8 cellular contexts compared by ENCODE assay signal in the genomic region with DNA sequence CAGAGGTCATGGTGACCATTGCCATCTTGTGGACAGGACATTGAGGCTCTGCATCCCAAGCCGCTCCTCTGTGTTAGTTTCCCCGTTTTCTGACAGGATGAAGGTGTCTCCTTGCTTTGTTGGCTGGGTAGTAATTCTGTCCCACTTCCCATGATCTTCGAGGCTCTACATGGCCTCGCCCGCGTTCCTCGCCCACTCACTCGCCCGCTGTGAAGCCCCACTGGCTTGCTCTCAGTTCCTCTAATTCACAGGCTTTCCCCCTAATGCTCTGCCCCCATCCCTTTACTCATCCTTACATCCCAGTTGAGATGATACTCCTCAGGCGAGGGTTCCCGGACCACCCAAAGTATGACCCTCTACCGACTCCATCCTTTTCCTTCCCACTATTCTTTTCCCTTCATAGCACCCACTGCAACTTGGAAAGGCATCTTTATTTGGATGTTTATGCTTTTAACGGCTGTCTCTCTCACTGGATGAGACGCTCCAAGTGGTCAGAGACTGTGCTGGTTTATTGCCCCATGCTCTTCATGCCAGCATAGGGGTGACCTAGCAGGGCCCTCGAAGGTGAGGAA. TPM values are rescaled to one million over a fixed set of nuclear protein-coding genes. Genes with fewer than 3 reads are reported as not detected.
DNase-seq lines count a peak whose midpoint lies in the region; ATAC-seq, FAIRE-seq and TF ChIP-seq lines count a peak whose summit lies in the region.

No MANE protein-coding gene starts in this region.

- dilution Hi-C loops in endothelial cell of umbilical vein (cut with MboI; ENCODE audit: extremely low pct_ligation_motif_present, low sequenced_read_pairs), result no loop called here

- H3K36me3 Mint-ChIP-seq in Calu3 (ENCODE audit: insufficient read depth, unreplicated experiment), result peaks cover 74% of the 10 kb centered on the region

- H3K4me1 ChIP-seq in endothelial cell of umbilical vein (ENCODE audit: control insufficient read depth, extremely low read depth, insufficient read depth, low read length), result peaks cover 21% of the 10 kb centered on the region
- peaks cover 0 to 32% (median 23%) of the 10 kb centered on the region in 4 donors for H3K4me1 ChIP-seq in sigmoid colon

- WGBS in sigmoid colon, 2 donors, result 26 to 32% methylated on average over 15 of the region's 15 CpGs

- FAIRE-seq in endothelial cell of umbilical vein (lab: Jason Lieb, UNC), result peak; percentile 67

- H3K9me3 Mint-ChIP-seq in Calu3 (ENCODE audit: low read depth, unreplicated experiment), result no peaks in the 10 kb centered on the region

- TF ChIP-seq CTCF in Calu3 (IDR thresholded peaks at IDR 0.05; ENCODE audit: unreplicated experiment) (no peak), NB4 (IDR thresholded peaks at IDR 0.05; ENCODE audit: low read depth, low read length) (no peak), endothelial cell of umbilical vein (IDR thresholded peaks at IDR 0.05; ENCODE audit: extremely low read depth in 1 of 2, insufficient read depth in 1 of 2, low read depth in 1 of 2, low read length in 2 of 2) (no peak), sigmoid colon (IDR thresholded peaks at IDR 0.05) (no peak)

- H3K79me2 ChIP-seq in endothelial cell of umbilical vein (ENCODE audit: control insufficient read depth, insufficient read depth, low read length), result peaks cover 31% of the 10 kb centered on the region

- H3K27ac Mint-ChIP-seq in Calu3 (ENCODE audit: unreplicated experiment), result peak overlapping the region; percentile 89

- CTCF ChIA-PET in Calu3 (lab: Charles Lee), result interaction anchor here (1.8 kb wide), 1 partner anchor 11 kb away, joined by 14 read pairs; a partner anchor contains a TSS
- CTCF ChIA-PET in endothelial cell of umbilical vein (lab: Charles Lee), result interaction anchor here (1.7 to 3.3 kb wide), 4 partner anchors 10 to 158 kb away, joined by 6 to 38 read pairs (median 13); a partner anchor contains a TSS

- peaks cover 76% of the 10 kb centered on the region for H3K4me1 Mint-ChIP-seq in Calu3 (ENCODE audit: low read depth, unreplicated experiment)

- POLR2A ChIA-PET in endothelial cell of umbilical vein (lab: Charles Lee), result interaction anchor here (1.3 to 2.9 kb wide), 2 partner anchors 11 to 161 kb away, joined by 3 to 49 read pairs; a partner anchor contains a TSS

- H3K27ac ChIP-seq in endothelial cell of umbilical vein (ENCODE audit: insufficient read depth, low read depth, low read length) (no peak overlapping the region), sigmoid colon (peak overlapping the region; percentile 88 to 95 (median 92))

- no peaks in the 10 kb centered on the region for H3K27me3 ChIP-seq in endothelial cell of umbilical vein (ENCODE audit: control insufficient read depth in 2 of 2, insufficient read depth in 2 of 2, low read length in 2 of 2)
- no peaks in the 10 kb centered on the region for H3K27me3 ChIP-seq in sigmoid colon

- peak overlapping the region; percentile 25 for H3K9ac ChIP-seq in endothelial cell of umbilical vein (replicated peaks; ENCODE audit: extremely low read depth, insufficient read depth, low read length)

- peak overlapping the region; percentile 86 for H3K4me3 Mint-ChIP-seq in Calu3 (ENCODE audit: low read depth, unreplicated experiment)

- H2AFZ ChIP-seq in endothelial cell of umbilical vein (ENCODE audit: low read depth, low read length), result peak overlapping the region; percentile 41

- BruUV-seq in Calu3 (replicated peaks; lab: Mats Ljungman, UMichigan) (no TSS peak), endothelial cell of umbilical vein (replicated peaks; lab: Mats Ljungman, UMichigan) (no TSS peak)

- H3K27me3 Mint-ChIP-seq in Calu3 (ENCODE audit: unreplicated experiment), result no peaks in the 10 kb centered on the region

- ATAC-seq in GM21619 (IDR thresholded peaks at IDR 0.05; ENCODE audit: unreplicated experiment), result peak; percentile 6

- no peak for DNase-seq in Calu3
- DNase-seq in NB4 (ENCODE audit: low read depth), result no peak
- DNase-seq in endothelial cell of umbilical vein (ENCODE audit: low read depth, low spot score), result no peak
- no peak for DNase-seq in sigmoid colon
- DNase-seq in DMS79 treated with DMSO at 0.1 percent for 48 hours (lab: John Stamatoyannopoulos, UW), result no peak
- DNase-seq in NCI-H1092 treated with DMSO at 0.1 percent for 48 hours (lab: John Stamatoyannopoulos, UW), result no peak
- DNase-seq in putamen (ENCODE audit: low spot score), result no peak

- H3K36me3 ChIP-seq in endothelial cell of umbilical vein (ENCODE audit: control insufficient read depth in 2 of 2, extremely low read depth in 1 of 2, insufficient read depth in 2 of 2, low read length in 2 of 2) (peaks cover 18 to 43% of the 10 kb centered on the region in 2 experiments), sigmoid colon (peaks cover 22 to 39% (median 32%) of the 10 kb centered on the region in 4 donors)

- no peaks in the 10 kb centered on the region for H3K9me1 ChIP-seq in endothelial cell of umbilical vein (replicated peaks; ENCODE audit: control insufficient read depth, extremely low read depth, insufficient read depth, low read length)

- no peak for TF ChIP-seq EP300 in sigmoid colon (IDR thresholded peaks at IDR 0.05)

- no peak for TF ChIP-seq POLR2A in NB4 (IDR thresholded peaks at IDR 0.05; ENCODE audit: extremely low read depth, insufficient read length)
- TF ChIP-seq POLR2A in endothelial cell of umbilical vein (IDR thresholded peaks at IDR 0.05; ENCODE audit: low read depth, low read length), result no peak
- no peak for TF ChIP-seq POLR2A in sigmoid colon (IDR thresholded peaks at IDR 0.05)

- intact Hi-C loops in Calu3 (cut with micrococcal nuclease; ENCODE audit: unreplicated experiment), result no loop called here
- intact Hi-C loops in endothelial cell of umbilical vein (cut with micrococcal nuclease), result loop anchor here (1.0 to 2.0 kb wide), 2 partner anchors 37 to 86 kb away; no protein-coding TSS in a partner anchor
- intact Hi-C loops in sigmoid colon (cut with DNase I), result loop anchor here (1.0 to 5.0 kb wide), 2 partner anchors 86 to 161 kb away; no protein-coding TSS in a partner anchor

- peak overlapping the region; percentile 50 for H3K4me3 ChIP-seq in NB4 (ENCODE audit: low read depth, low read length)
- H3K4me3 ChIP-seq in endothelial cell of umbilical vein (replicated peaks in 1 of 3; ENCODE audit: insufficient read depth in 1 of 3, low read depth in 1 of 3, low read length in 3 of 3), result peak overlapping the region in 2 of 3 experiments; percentile 21 to 89
- H3K4me3 ChIP-seq in sigmoid colon, result peak overlapping the region; percentile 76 to 94 (median 90)

- H3K9me3 ChIP-seq in endothelial cell of umbilical vein (replicated peaks; ENCODE audit: control insufficient read depth, insufficient read depth, low read length) (no peaks in the 10 kb centered on the region), sigmoid colon (no peaks in the 10 kb centered on the region)

- peak overlapping the region; percentile 3 for H3K4me2 ChIP-seq in endothelial cell of umbilical vein (ENCODE audit: insufficient read depth, low read length)

- H4K20me1 ChIP-seq in endothelial cell of umbilical vein (replicated peaks; ENCODE audit: control insufficient read depth, extremely low read depth, insufficient read depth, low read length), result no peaks in the 10 kb centered on the region

RNA-seq across cellular contexts. Expression of a gene that starts 0.5 kb away (rescaled TPM):
- 129 and 143 TPM in 2 replicates for total RNA-seq in Calu3 (2022)
- 53.4 and 53.9 TPM in 2 replicates for total RNA-seq in endothelial cell of umbilical vein
- polyA plus RNA-seq in endothelial cell of umbilical vein, result 112 and 148 TPM in 2 replicates
- polyA plus RNA-seq in endothelial cell of umbilical vein (2011; cell fraction: cytosol; rRNA removed), result 76.0 and 79.0 TPM in 2 replicates
- 74.2 and 86.3 TPM in 2 replicates for polyA plus RNA-seq in endothelial cell of umbilical vein (2011; cell fraction: nucleus; rRNA removed)
- 52.5 and 55.0 TPM in 2 replicates for polyA plus RNA-seq in endothelial cell of umbilical vein (2012)
- polyA minus RNA-seq in endothelial cell of umbilical vein, result 78.2 and 84.1 TPM in 2 replicates
- polyA minus RNA-seq in endothelial cell of umbilical vein (2011; cell fraction: cytosol; rRNA and poly(A)+ RNA removed), result 35.8 TPM
- 14.9 and 16.5 TPM in 2 replicates for polyA minus RNA-seq in endothelial cell of umbilical vein (2011; cell fraction: nucleus; rRNA and poly(A)+ RNA removed)
- total RNA-seq in sigmoid colon, result 10 to 100 TPM; 25.3 to 28.8 (median 27.2) TPM
- polyA plus RNA-seq in sigmoid colon, result 10 to 100 TPM in 1 of 3 donors, 1 to 10 TPM in 2; 7.2 to 36.9 (median 7.9) TPM

RNA-seq across cellular contexts. Expression of a gene that starts 7.5 kb away (rescaled TPM):
- 32.7 and 37.8 TPM in 2 replicates for total RNA-seq in Calu3 (2022)
- 15.6 and 19.0 TPM in 2 replicates for total RNA-seq in endothelial cell of umbilical vein
- polyA plus RNA-seq in endothelial cell of umbilical vein, result 22.6 and 25.8 TPM in 2 replicates
- 14.6 and 17.7 TPM in 2 replicates for polyA plus RNA-seq in endothelial cell of umbilical vein (2011; cell fraction: cytosol; rRNA removed)
- 13.9 and 14.2 TPM in 2 replicates for polyA plus RNA-seq in endothelial cell of umbilical vein (2011; cell fraction: nucleus; rRNA removed)
- 10.0 and 15.1 TPM in 2 replicates for polyA plus RNA-seq in endothelial cell of umbilical vein (2012)
- polyA minus RNA-seq in endothelial cell of umbilical vein, result 7.1 and 11.1 TPM in 2 replicates
- polyA minus RNA-seq in endothelial cell of umbilical vein (2011; cell fraction: cytosol; rRNA and poly(A)+ RNA removed), result 4.9 TPM
- 4.3 and 11.1 TPM in 2 replicates for polyA minus RNA-seq in endothelial cell of umbilical vein (2011; cell fraction: nucleus; rRNA and poly(A)+ RNA removed)
- 10 to 100 TPM in 1 of 4 donors, 1 to 10 TPM in 3; 4.7 to 13.6 (median 8.4) TPM for total RNA-seq in sigmoid colon
- polyA plus RNA-seq in sigmoid colon, result 10 to 100 TPM in 2 of 3 donors, 1 to 10 TPM in 1; 8.4 to 16.2 (median 13.4) TPM

RNA-seq across cellular contexts. Expression of a gene that starts 10.9 kb away (rescaled TPM):
- total RNA-seq in Calu3 (2022) (2,072 and 2,073 TPM in 2 replicates), endothelial cell of umbilical vein (1,088 and 1,201 TPM in 2 replicates), sigmoid colon (100 to 1,000 TPM; 442 to 569 (median 518) TPM)
- polyA plus RNA-seq in endothelial cell of umbilical vein (557 and 824 TPM in 2 replicates), sigmoid colon (100 to 1,000 TPM; 182 to 484 (median 320) TPM)
- polyA plus RNA-seq in endothelial cell of umbilical vein (2011; cell fraction: cytosol; rRNA removed), result 942 and 1,041 TPM in 2 replicates
- 609 and 717 TPM in 2 replicates for polyA plus RNA-seq in endothelial cell of umbilical vein (2011; cell fraction: nucleus; rRNA removed)
- polyA plus RNA-seq in endothelial cell of umbilical vein (2012), result 1,037 and 1,473 TPM in 2 replicates
- 861 and 862 TPM in 2 replicates for polyA minus RNA-seq in endothelial cell of umbilical vein
- polyA minus RNA-seq in endothelial cell of umbilical vein (2011; cell fraction: cytosol; rRNA and poly(A)+ RNA removed), result 534 TPM
- polyA minus RNA-seq in endothelial cell of umbilical vein (2011; cell fraction: nucleus; rRNA and poly(A)+ RNA removed), result 163 and 218 TPM in 2 replicates

RNA-seq across cellular contexts. Expression of a gene that starts 12.4 kb away (rescaled TPM):
- total RNA-seq in Calu3 (2022), result 0.12 TPM in 1 of 2 replicates, not detected in the other
- total RNA-seq in endothelial cell of umbilical vein, result 0.07 TPM in 1 of 2 replicates, not detected in the other
- polyA plus RNA-seq in endothelial cell of umbilical vein, result 0.03 and 0.05 TPM in 2 replicates
- not detected in 2 replicates for polyA plus RNA-seq in endothelial cell of umbilical vein (2011; cell fraction: cytosol; rRNA removed)
- 0.03 and 0.05 TPM in 2 replicates for polyA plus RNA-seq in endothelial cell of umbilical vein (2011; cell fraction: nucleus; rRNA removed)
- 0.23 and 0.27 TPM in 2 replicates for polyA plus RNA-seq in endothelial cell of umbilical vein (2012)
- polyA minus RNA-seq in endothelial cell of umbilical vein, result 0.24 TPM in 1 of 2 replicates, not detected in the other
- polyA minus RNA-seq in endothelial cell of umbilical vein (2011; cell fraction: cytosol; rRNA and poly(A)+ RNA removed), result not detected
- not detected in 2 replicates for polyA minus RNA-seq in endothelial cell of umbilical vein (2011; cell fraction: nucleus; rRNA and poly(A)+ RNA removed)
- 1 to 10 TPM in 1 of 4 donors, under 1 TPM in 3; 0.16 to 1.1 (median 0.68) TPM for total RNA-seq in sigmoid colon
- under 1 TPM in 1 of 3 donors, not detected in 2; 0.63 TPM for polyA plus RNA-seq in sigmoid colon

RNA-seq across cellular contexts. Expression of a gene that starts 34.4 kb away (rescaled TPM):
- total RNA-seq in Calu3 (2022), result 90.1 and 92.8 TPM in 2 replicates
- total RNA-seq in endothelial cell of umbilical vein, result 202 and 219 TPM in 2 replicates
- polyA plus RNA-seq in endothelial cell of umbilical vein, result 539 and 592 TPM in 2 replicates
- 283 and 310 TPM in 2 replicates for polyA plus RNA-seq in endothelial cell of umbilical vein (2011; cell fraction: cytosol; rRNA removed)
- 598 and 634 TPM in 2 replicates for polyA plus RNA-seq in endothelial cell of umbilical vein (2011; cell fraction: nucleus; rRNA removed)
- polyA plus RNA-seq in endothelial cell of umbilical vein (2012), result 223 and 254 TPM in 2 replicates
- polyA minus RNA-seq in endothelial cell of umbilical vein, result 472 and 495 TPM in 2 replicates
- 35.7 TPM for polyA minus RNA-seq in endothelial cell of umbilical vein (2011; cell fraction: cytosol; rRNA and poly(A)+ RNA removed)
- polyA minus RNA-seq in endothelial cell of umbilical vein (2011; cell fraction: nucleus; rRNA and poly(A)+ RNA removed), result 135 and 171 TPM in 2 replicates
- 100 to 1,000 TPM; 147 to 195 (median 180) TPM for total RNA-seq in sigmoid colon
- 10 to 100 TPM in 2 of 3 donors, 1 to 10 TPM in 1; 4.2 to 24.8 (median 10.8) TPM for polyA plus RNA-seq in sigmoid colon
